ENCODE assay signal across 1 cellular context in the genomic region with DNA sequence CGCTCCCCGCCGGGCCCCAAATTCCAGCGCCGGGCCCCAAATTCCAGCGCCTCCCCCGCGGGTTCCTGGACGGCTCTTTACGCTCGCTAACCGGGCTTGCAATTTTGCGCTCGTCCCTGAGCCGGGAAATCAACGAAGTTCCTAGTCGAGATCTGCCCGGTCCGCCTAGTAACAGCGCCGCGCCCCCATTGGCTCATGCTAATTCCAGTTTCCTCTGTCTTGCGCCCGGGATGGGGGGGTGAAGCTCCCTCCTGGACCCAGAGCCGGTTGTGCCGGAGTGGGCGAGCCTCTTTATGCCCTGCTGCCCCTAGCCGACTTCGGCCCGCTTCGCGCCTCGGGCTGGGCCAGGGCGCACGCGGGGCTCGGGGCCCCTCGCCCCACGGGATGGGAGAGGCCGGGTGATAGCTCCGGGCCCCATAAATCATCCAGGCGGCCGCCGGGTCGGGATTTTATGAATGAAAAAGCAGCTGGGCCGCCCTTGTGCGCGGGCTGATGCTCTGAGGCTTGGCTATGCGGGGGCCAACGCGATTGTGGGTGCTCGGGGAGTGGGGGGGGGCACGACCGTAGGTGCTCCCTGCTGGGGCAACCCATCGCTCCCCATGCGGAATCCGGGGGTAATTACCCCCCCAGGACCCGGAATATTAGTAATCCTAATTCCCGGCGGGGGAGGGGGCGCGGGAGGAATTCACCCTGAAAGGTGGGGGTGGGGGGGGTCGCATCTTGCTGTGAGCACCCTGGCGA.
TF ChIP-seq lines count a peak whose summit lies in the region.

No MANE protein-coding gene starts in this region.

TF ChIP-seq in HepG2, 621 proteins besides CTCF, POLR2A, EP300 and RAD21 (continued from another document and continues in another):
- TF ChIP-seq SP140L (CRISPR knock-in tag; IDR thresholded peaks at IDR 0.05; ENCODE audit: borderline replicate concordance) (no peak), SMARCE1 (IDR thresholded peaks at IDR 0.05; ENCODE audit: borderline replicate concordance) (no peak), ATM (IDR thresholded peaks at IDR 0.05; ENCODE audit: borderline replicate concordance) (no peak), MIER2 (CRISPR knock-in tag; IDR thresholded peaks at IDR 0.05) (no peak), ZNF24 (IDR thresholded peaks at IDR 0.05) (no peak), FIP1L1 (IDR thresholded peaks at IDR 0.05; ENCODE audit: borderline replicate concordance, insufficient read depth, low read depth, low read length) (no peak), TCF12 (IDR thresholded peaks at IDR 0.05) (no peak), TCF12 (CRISPR knock-in tag; IDR thresholded peaks at IDR 0.05) (0 out of 2 replicates have a peak, but pooled peaks have one; percentile 20), ZNF484 (CRISPR knock-in tag; IDR thresholded peaks at IDR 0.05; ENCODE audit: borderline replicate concordance, low read depth) (no peak), ELF4 (CRISPR knock-in tag; IDR thresholded peaks at IDR 0.05; ENCODE audit: borderline replicate concordance) (no peak), ZNF703 (CRISPR knock-in tag; IDR thresholded peaks at IDR 0.05; ENCODE audit: borderline replicate concordance) (no peak), DPF2 (CRISPR knock-in tag; IDR thresholded peaks at IDR 0.05; ENCODE audit: borderline replicate concordance, low read depth) (no peak), NCOA2 (CRISPR knock-in tag; IDR thresholded peaks at IDR 0.05) (no peak), ZNF234 (CRISPR knock-in tag; conservative IDR thresholded peaks at IDR 0.05) (no peak), MAFK (conservative IDR thresholded peaks at IDR 0.05 in 1 of 2, IDR thresholded peaks at IDR 0.05 in 1 of 2; ENCODE audit: low read length in 2 of 2) (no peak), CCDC6 (CRISPR knock-in tag; IDR thresholded peaks at IDR 0.05) (no peak), TEAD2 (CRISPR knock-in tag; IDR thresholded peaks at IDR 0.05) (no peak), HDAC1 (CRISPR knock-in tag; IDR thresholded peaks at IDR 0.05) (no peak), ZSCAN31 (CRISPR knock-in tag; IDR thresholded peaks at IDR 0.05; ENCODE audit: low read depth) (peak; percentile 75; the same call in 1 of the 2 replicates), ZNF180 (CRISPR knock-in tag; IDR thresholded peaks at IDR 0.05; ENCODE audit: borderline replicate concordance, low read depth) (no peak), NCOR1 (IDR thresholded peaks at IDR 0.05; ENCODE audit: borderline replicate concordance, low read length) (no peak), FOXK2 (IDR thresholded peaks at IDR 0.05) (no peak), ZBTB7B (CRISPR knock-in tag; IDR thresholded peaks at IDR 0.05) (peak; percentile 35; the same call in 1 of the 2 replicates), CENPX (CRISPR knock-in tag; IDR thresholded peaks at IDR 0.05) (no peak), MTF2 (CRISPR knock-in tag; IDR thresholded peaks at IDR 0.05; ENCODE audit: borderline replicate concordance) (0 out of 2 replicates have a peak, but pooled peaks have one; percentile 22), TMF1 (CRISPR knock-in tag; IDR thresholded peaks at IDR 0.05; ENCODE audit: low read depth) (no peak), PPARG (CRISPR knock-in tag; conservative IDR thresholded peaks at IDR 0.05) (no peak), KLF13 (CRISPR knock-in tag; IDR thresholded peaks at IDR 0.05) (no peak), SETDB1 (CRISPR knock-in tag; IDR thresholded peaks at IDR 0.05; ENCODE audit: borderline replicate concordance) (no peak), KDM5B (CRISPR knock-in tag; IDR thresholded peaks at IDR 0.05; ENCODE audit: borderline replicate concordance) (peak; percentile 66; the same call in 1 of the 2 replicates), NFATC3 (CRISPR knock-in tag; IDR thresholded peaks at IDR 0.05) (no peak), ZSCAN29 (CRISPR knock-in tag; conservative IDR thresholded peaks at IDR 0.05) (0 out of 2 replicates have a peak, but pooled peaks have one; percentile 24), ZNF724P (CRISPR knock-in tag; IDR thresholded peaks at IDR 0.05; ENCODE audit: borderline replicate concordance) (no peak), SMARCC2 (IDR thresholded peaks at IDR 0.05) (no peak), ZNF251 (CRISPR knock-in tag; IDR thresholded peaks at IDR 0.05) (no peak), ZNF564 (CRISPR knock-in tag; IDR thresholded peaks at IDR 0.05) (no peak; the same call in 1 of the 2 replicates), XRCC5 (optimal IDR thresholded peaks at IDR 0.05; ENCODE audit: low read length) (peak; percentile 69)
- TF ChIP-seq, protein P1, sequence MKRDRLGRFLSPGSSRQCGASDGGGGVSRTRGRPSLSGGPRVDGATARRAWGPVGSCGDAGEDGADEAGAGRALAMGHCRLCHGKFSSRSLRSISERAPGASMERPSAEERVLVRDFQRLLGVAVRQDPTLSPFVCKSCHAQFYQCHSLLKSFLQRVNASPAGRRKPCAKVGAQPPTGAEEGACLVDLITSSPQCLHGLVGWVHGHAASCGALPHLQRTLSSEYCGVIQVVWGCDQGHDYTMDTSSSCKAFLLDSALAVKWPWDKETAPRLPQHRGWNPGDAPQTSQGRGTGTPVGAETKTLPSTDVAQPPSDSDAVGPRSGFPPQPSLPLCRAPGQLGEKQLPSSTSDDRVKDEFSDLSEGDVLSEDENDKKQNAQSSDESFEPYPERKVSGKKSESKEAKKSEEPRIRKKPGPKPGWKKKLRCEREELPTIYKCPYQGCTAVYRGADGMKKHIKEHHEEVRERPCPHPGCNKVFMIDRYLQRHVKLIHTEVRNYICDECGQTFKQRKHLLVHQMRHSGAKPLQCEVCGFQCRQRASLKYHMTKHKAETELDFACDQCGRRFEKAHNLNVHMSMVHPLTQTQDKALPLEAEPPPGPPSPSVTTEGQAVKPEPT (CRISPR knock-in tag; IDR thresholded peaks at IDR 0.05; ENCODE audit: low read depth) = 0 out of 2 replicates have a peak, but pooled peaks have one; percentile 32
- TF ChIP-seq, protein P2, sequence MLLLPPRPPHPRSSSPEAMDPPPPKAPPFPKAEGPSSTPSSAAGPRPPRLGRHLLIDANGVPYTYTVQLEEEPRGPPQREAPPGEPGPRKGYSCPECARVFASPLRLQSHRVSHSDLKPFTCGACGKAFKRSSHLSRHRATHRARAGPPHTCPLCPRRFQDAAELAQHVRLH (CRISPR knock-in tag; IDR thresholded peaks at IDR 0.05; ENCODE audit: borderline replicate concordance, low read depth) = peak; percentile 65; the same call in 1 of the 2 replicates
- TF ChIP-seq, protein P3, sequence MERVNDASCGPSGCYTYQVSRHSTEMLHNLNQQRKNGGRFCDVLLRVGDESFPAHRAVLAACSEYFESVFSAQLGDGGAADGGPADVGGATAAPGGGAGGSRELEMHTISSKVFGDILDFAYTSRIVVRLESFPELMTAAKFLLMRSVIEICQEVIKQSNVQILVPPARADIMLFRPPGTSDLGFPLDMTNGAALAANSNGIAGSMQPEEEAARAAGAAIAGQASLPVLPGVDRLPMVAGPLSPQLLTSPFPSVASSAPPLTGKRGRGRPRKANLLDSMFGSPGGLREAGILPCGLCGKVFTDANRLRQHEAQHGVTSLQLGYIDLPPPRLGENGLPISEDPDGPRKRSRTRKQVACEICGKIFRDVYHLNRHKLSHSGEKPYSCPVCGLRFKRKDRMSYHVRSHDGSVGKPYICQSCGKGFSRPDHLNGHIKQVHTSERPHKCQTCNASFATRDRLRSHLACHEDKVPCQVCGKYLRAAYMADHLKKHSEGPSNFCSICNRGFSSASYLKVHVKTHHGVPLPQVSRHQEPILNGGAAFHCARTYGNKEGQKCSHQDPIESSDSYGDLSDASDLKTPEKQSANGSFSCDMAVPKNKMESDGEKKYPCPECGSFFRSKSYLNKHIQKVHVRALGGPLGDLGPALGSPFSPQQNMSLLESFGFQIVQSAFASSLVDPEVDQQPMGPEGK (CRISPR knock-in tag; IDR thresholded peaks at IDR 0.05) = peak; percentile 92
- TF ChIP-seq, protein P4, sequence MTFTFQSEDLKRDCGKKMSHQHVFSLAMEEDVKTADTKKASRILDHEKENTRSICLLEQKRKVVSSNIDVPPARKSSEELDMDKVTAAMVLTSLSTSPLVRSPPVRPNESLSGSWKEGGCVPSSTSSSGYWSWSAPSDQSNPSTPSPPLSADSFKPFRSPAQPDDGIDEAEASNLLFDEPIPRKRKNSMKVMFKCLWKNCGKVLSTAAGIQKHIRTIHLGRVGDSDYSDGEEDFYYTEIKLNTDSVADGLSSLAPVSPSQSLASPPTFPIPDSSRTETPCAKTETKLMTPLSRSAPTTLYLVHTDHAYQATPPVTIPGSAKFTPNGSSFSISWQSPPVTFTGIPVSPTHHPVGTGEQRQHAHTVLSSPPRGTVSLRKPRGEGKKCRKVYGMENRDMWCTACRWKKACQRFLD (CRISPR knock-in tag; IDR thresholded peaks at IDR 0.05; ENCODE audit: borderline replicate concordance) = no peak; the same call in 1 of the 2 replicates
- TF ChIP-seq, protein P5, sequence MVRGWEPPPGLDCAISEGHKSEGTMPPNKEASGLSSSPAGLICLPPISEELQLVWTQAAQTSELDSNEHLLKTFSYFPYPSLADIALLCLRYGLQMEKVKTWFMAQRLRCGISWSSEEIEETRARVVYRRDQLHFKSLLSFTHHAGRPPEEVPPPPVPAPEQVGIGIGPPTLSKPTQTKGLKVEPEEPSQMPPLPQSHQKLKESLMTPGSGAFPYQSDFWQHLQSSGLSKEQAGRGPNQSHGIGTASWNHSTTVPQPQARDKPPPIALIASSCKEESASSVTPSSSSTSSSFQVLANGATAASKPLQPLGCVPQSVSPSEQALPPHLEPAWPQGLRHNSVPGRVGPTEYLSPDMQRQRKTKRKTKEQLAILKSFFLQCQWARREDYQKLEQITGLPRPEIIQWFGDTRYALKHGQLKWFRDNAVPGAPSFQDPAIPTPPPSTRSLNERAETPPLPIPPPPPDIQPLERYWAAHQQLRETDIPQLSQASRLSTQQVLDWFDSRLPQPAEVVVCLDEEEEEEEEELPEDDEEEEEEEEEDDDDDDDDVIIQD (CRISPR knock-in tag; IDR thresholded peaks at IDR 0.05; ENCODE audit: low read depth) = no peak
- TF ChIP-seq, protein P6, sequence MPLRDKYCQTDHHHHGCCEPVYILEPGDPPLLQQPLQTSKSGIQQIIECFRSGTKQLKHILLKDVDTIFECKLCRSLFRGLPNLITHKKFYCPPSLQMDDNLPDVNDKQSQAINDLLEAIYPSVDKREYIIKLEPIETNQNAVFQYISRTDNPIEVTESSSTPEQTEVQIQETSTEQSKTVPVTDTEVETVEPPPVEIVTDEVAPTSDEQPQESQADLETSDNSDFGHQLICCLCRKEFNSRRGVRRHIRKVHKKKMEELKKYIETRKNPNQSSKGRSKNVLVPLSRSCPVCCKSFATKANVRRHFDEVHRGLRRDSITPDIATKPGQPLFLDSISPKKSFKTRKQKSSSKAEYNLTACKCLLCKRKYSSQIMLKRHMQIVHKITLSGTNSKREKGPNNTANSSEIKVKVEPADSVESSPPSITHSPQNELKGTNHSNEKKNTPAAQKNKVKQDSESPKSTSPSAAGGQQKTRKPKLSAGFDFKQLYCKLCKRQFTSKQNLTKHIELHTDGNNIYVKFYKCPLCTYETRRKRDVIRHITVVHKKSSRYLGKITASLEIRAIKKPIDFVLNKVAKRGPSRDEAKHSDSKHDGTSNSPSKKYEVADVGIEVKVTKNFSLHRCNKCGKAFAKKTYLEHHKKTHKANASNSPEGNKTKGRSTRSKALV (CRISPR knock-in tag; IDR thresholded peaks at IDR 0.05) = peak; percentile 89
- TF ChIP-seq, protein P7, sequence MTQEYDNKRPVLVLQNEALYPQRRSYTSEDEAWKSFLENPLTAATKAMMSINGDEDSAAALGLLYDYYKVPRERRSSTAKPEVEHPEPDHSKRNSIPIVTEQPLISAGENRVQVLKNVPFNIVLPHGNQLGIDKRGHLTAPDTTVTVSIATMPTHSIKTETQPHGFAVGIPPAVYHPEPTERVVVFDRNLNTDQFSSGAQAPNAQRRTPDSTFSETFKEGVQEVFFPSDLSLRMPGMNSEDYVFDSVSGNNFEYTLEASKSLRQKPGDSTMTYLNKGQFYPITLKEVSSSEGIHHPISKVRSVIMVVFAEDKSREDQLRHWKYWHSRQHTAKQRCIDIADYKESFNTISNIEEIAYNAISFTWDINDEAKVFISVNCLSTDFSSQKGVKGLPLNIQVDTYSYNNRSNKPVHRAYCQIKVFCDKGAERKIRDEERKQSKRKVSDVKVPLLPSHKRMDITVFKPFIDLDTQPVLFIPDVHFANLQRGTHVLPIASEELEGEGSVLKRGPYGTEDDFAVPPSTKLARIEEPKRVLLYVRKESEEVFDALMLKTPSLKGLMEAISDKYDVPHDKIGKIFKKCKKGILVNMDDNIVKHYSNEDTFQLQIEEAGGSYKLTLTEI (CRISPR knock-in tag; conservative IDR thresholded peaks at IDR 0.05) = no peak
- TF ChIP-seq, protein P8, sequence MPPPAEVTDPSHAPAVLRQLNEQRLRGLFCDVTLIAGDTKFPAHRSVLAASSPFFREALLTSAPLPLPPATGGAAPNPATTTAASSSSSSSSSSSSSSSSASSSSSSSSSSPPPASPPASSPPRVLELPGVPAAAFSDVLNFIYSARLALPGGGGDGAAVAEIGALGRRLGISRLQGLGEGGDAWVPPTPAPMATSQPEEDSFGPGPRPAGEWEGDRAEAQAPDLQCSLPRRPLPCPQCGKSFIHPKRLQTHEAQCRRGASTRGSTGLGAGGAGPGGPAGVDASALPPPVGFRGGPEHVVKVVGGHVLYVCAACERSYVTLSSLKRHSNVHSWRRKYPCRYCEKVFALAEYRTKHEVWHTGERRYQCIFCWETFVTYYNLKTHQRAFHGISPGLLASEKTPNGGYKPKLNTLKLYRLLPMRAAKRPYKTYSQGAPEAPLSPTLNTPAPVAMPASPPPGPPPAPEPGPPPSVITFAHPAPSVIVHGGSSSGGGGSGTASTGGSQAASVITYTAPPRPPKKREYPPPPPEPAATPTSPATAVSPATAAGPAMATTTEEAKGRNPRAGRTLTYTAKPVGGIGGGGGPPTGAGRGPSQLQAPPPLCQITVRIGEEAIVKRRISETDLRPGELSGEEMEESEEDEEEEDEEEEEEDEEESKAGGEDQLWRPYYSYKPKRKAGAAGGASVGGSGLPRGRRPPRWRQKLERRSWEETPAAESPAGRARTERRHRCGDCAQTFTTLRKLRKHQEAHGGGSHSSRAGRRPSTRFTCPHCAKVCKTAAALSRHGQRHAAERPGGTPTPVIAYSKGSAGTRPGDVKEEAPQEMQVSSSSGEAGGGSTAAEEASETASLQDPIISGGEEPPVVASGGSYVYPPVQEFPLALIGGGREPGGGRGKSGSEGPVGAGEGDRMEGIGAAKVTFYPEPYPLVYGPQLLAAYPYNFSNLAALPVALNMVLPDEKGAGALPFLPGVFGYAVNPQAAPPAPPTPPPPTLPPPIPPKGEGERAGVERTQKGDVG (CRISPR knock-in tag; IDR thresholded peaks at IDR 0.05; ENCODE audit: borderline replicate concordance) = no peak
